In the genomic region with DNA sequence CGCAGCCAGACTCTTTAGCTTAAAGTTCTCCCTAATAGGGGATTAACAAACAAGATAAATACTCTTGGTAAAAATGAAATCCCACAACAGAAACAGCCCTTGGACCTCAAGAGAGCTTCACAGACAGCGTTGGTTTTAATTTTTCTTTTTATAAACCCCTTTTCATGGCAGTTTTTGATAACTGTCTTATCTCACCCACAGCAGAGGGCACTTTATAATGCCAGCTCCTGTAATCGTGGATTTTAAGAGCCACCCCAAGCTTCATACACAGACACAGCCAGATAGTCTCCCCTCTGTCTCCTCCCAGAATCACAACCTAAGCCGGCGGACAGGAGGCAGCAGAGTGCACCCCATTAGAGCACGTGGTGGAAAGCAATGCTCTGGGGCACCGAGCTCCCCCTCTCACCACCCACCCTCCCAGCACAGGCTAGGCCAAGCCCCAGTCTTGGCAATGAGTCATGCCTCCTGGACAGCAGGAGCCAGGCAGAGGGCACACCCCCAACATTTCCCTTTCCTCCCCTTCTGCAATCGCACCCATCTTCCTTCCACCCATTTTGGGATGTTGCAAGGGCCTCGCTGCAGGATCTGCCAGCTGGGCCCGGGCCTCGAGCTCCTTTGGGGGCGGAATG, we compare ENCODE assay signal across 8 cellular contexts. TPM values are rescaled to one million over a fixed set of nuclear protein-coding genes. Genes with fewer than 3 reads are reported as not detected.
A peak's percentile ranks its signal among the peaks of the same experiment; 100 is the strongest.
DNase-seq lines count a peak whose midpoint lies in the region; ATAC-seq, FAIRE-seq and TF ChIP-seq lines count a peak whose summit lies in the region.

No MANE protein-coding gene starts in this region.

- H3K27ac ChIP-seq in HL-60 (replicated peaks): peak overlapping the region; percentile 90
- 0 out of 2 replicates have a peak overlapping the region, but pooled peaks have one; percentile 5 for H3K27ac ChIP-seq in SU-DHL-6 (ENCODE audit: low read depth, low read length)
- peak overlapping the region; percentile 89 for H3K27ac ChIP-seq in HepG2 (ENCODE audit: extremely low read length, insufficient read depth, low read length)

- TF ChIP-seq CTCF in GM20000 (IDR thresholded peaks at IDR 0.05; ENCODE audit: extremely low read depth, missing control alignments) (peak; percentile 60), HL-60 (IDR thresholded peaks at IDR 0.05; ENCODE audit: insufficient read depth, low read length) (peak; percentile 65), SU-DHL-6 (IDR thresholded peaks at IDR 0.05; ENCODE audit: insufficient read depth, low read length, poor library complexity, severe bottlenecking) (peak; percentile 27), HepG2 (CRISPR knock-in tag; IDR thresholded peaks at IDR 0.05) (peak; percentile 80)

- H3K36me3 Mint-ChIP-seq in stimulated activated effector memory CD8-positive, alpha-beta T cell treated with anti-CD3 and anti-CD28 coated beads, Interleukin-12 subunit alpha, Interleukin-12 subunit beta, amount 100 ng/mL, for 72 hours: no peaks in the 10 kb centered on the region

- peak; percentile 50 for ATAC-seq in HepG2
- ATAC-seq in stimulated activated effector memory CD8-positive, alpha-beta T cell treated with anti-CD3 and anti-CD28 coated beads, Interleukin-12 subunit alpha, Interleukin-12 subunit beta, amount 100 ng/mL, for 72 hours: peak; percentile 35

- intact Hi-C loops in HepG2 (cut with micrococcal nuclease; ENCODE audit: unreplicated experiment): loop anchor here (1.0 to 10.0 kb wide), 7 partner anchors 67 to 873 kb away; no protein-coding TSS in a partner anchor

- peak; percentile 39 to 76; a peak in 2 of 4 replicates for TF ChIP-seq EP300 in HepG2 (IDR thresholded peaks at IDR 0.05; ENCODE audit: low read depth in 2 of 2, low read length in 2 of 2)
- peak; percentile 68 for TF ChIP-seq EP300 in HepG2 (CRISPR knock-in tag; IDR thresholded peaks at IDR 0.05; ENCODE audit: borderline replicate concordance)

- H3K9me3 ChIP-seq in SU-DHL-6 (ENCODE audit: insufficient read depth, low read length) (no peaks in the 10 kb centered on the region), HepG2 (ENCODE audit: low read length) (no peaks in the 10 kb centered on the region)

- POLR2A ChIA-PET in HepG2 (lab: Yijun Ruan, JAX): interaction anchor here (0.9 to 5.6 kb wide), 32 partner anchors 7 to 596 kb away, joined by 3 to 104 read pairs (median 5); partner anchors contain the start of genes MKKS and SLX4IP

- H3K27ac Mint-ChIP-seq in stimulated activated effector memory CD8-positive, alpha-beta T cell treated with anti-CD3 and anti-CD28 coated beads, Interleukin-12 subunit alpha, Interleukin-12 subunit beta, amount 100 ng/mL, for 72 hours: no peak overlapping the region

- peak overlapping the region; percentile 89 for H3K4me3 Mint-ChIP-seq in stimulated activated effector memory CD8-positive, alpha-beta T cell treated with anti-CD3 and anti-CD28 coated beads, Interleukin-12 subunit alpha, Interleukin-12 subunit beta, amount 100 ng/mL, for 72 hours

- CTCF ChIA-PET in HepG2 (lab: Yijun Ruan, JAX; ENCODE audit: low intra/inter-chr PET ratio, low total read pairs): no interaction called here

- H3K9me2 ChIP-seq in SU-DHL-6 (replicated peaks; ENCODE audit: insufficient read depth, low read length): no peaks in the 10 kb centered on the region

- H2AFZ ChIP-seq in SU-DHL-6 (ENCODE audit: low read depth, low read length, severe bottlenecking) (no peak overlapping the region), HepG2 (ENCODE audit: low read length) (no peak overlapping the region)

- TF ChIP-seq POLR2A in HepG2 (IDR thresholded peaks at IDR 0.05; ENCODE audit: insufficient read depth in 1 of 2, low read depth in 2 of 2, low read length in 2 of 2): peak; percentile 50 to 58; a peak in 3 of 4 replicates

- no peaks in the 10 kb centered on the region for H3K9me3 Mint-ChIP-seq in stimulated activated effector memory CD8-positive, alpha-beta T cell treated with anti-CD3 and anti-CD28 coated beads, Interleukin-12 subunit alpha, Interleukin-12 subunit beta, amount 100 ng/mL, for 72 hours

- H3K4me1 Mint-ChIP-seq in stimulated activated effector memory CD8-positive, alpha-beta T cell treated with anti-CD3 and anti-CD28 coated beads, Interleukin-12 subunit alpha, Interleukin-12 subunit beta, amount 100 ng/mL, for 72 hours: peaks cover 29% of the 10 kb centered on the region

- H3K27me3 ChIP-seq in HL-60 (ENCODE audit: insufficient read depth, poor library complexity, severe bottlenecking) (no peaks in the 10 kb centered on the region), SU-DHL-6 (ENCODE audit: low read length) (no peaks in the 10 kb centered on the region), HepG2 (ENCODE audit: control insufficient read depth in 1 of 2, insufficient read depth in 2 of 2, low read length in 2 of 2) (no peaks in the 10 kb centered on the region; a peak in 1 of 5 replicates)

- BruUV-seq in HepG2 (replicated peaks; lab: Mats Ljungman, UMichigan): TSS peak; percentile 23

- peak; percentile 92 for DNase-seq in GF-D8 (lab: John Stamatoyannopoulos, UW)
- peak; percentile 83 for DNase-seq in GM20000 (ENCODE audit: low spot score)
- peak; percentile 92 to 94 for DNase-seq in HL-60 (ENCODE audit: low read depth in 1 of 2, low spot score in 1 of 2)
- DNase-seq in dermis microvascular lymphatic vessel endothelial cell (ENCODE audit: low read depth in 2 of 2): peak; percentile 54 to 92
- peak; percentile 93 for DNase-seq in HepG2 (ENCODE audit: low spot score)
- peak in 1 of 2 donors; percentile 52 for DNase-seq in stimulated activated effector memory CD8-positive, alpha-beta T cell treated with anti-CD3 and anti-CD28 coated beads, Interleukin-12 subunit alpha, Interleukin-12 subunit beta, amount 100 ng/mL, for 72 hours (ENCODE audit: low spot score in 2 of 2)
- DNase-seq in cortex of kidney (lab: John Stamatoyannopoulos, UW): no peak

- TF ChIP-seq RAD21 in HepG2 (CRISPR knock-in tag; IDR thresholded peaks at IDR 0.05): peak; percentile 71

- peak overlapping the region; percentile 57 for H3K4me3 ChIP-seq in HL-60 (replicated peaks; ENCODE audit: insufficient read depth, low read length)
- no peak overlapping the region for H3K4me3 ChIP-seq in SU-DHL-6 (ENCODE audit: insufficient read depth, low read length, poor library complexity, severe bottlenecking)
- peak overlapping the region; percentile 85 to 94 (median 91) for H3K4me3 ChIP-seq in HepG2 (replicated peaks in 1 of 3; ENCODE audit: insufficient read depth in 1 of 3, low read depth in 2 of 3, low read length in 3 of 3)

- H3K4me2 ChIP-seq in SU-DHL-6 (ENCODE audit: low read depth, low read length, poor library complexity, severe bottlenecking): peak overlapping the region; percentile 36
- H3K4me2 ChIP-seq in HepG2 (ENCODE audit: low read depth, low read length): peak overlapping the region; percentile 96

- H3K79me2 ChIP-seq in SU-DHL-6 (ENCODE audit: insufficient read depth, low read length): no peaks in the 10 kb centered on the region
- peaks cover 74% of the 10 kb centered on the region for H3K79me2 ChIP-seq in HepG2 (ENCODE audit: insufficient read depth, low read length)

- H3K9ac ChIP-seq in SU-DHL-6 (ENCODE audit: low read length): no peak overlapping the region
- H3K9ac ChIP-seq in HepG2 (ENCODE audit: insufficient read depth, low read depth, low read length): peak overlapping the region; percentile 95

- H3K36me3 ChIP-seq in SU-DHL-6 (ENCODE audit: low read length) (no peaks in the 10 kb centered on the region), HepG2 (replicated peaks in 1 of 2; ENCODE audit: control insufficient read depth in 1 of 2, insufficient read depth in 2 of 2, low read length in 2 of 2) (peaks cover 20 to 28% of the 10 kb centered on the region in 2 experiments)

- H3F3A ChIP-seq in SU-DHL-6 (ENCODE audit: insufficient read depth): peaks cover 5% of the 10 kb centered on the region; the same call in 1 of the 2 replicates

- H3K4me1 ChIP-seq in HepG2 (ENCODE audit: insufficient read depth, low read length): peaks cover 65% of the 10 kb centered on the region

- peak; percentile 63 for FAIRE-seq in HepG2 (lab: Jason Lieb, UNC)

- H4K20me1 ChIP-seq in SU-DHL-6 (ENCODE audit: low read depth, low read length) (no peaks in the 10 kb centered on the region), HepG2 (ENCODE audit: insufficient read depth, low read length) (peaks cover 34% of the 10 kb centered on the region)

- 3% methylated on average over 12 of the region's 12 CpGs for WGBS in HepG2 (ENCODE audit: low lambda C conversion rate)

- in situ Hi-C loops in HepG2 (cut with HindIII; ENCODE audit: extremely low pct_ligation_motif_present, low pct_unique_long_range_greater_than_20kb): loop anchor here (5.0 kb wide), 2 partner anchors 536 to 871 kb away; no protein-coding TSS in a partner anchor

TF ChIP-seq in HepG2, 621 proteins besides CTCF, POLR2A, EP300 and RAD21 (continues in another document):
- TF ChIP-seq SAFB2 (CRISPR knock-in tag; IDR thresholded peaks at IDR 0.05; ENCODE audit: borderline replicate concordance, low read depth) (peak; percentile 42; the same call in 1 of the 2 replicates), HIVEP1 (CRISPR knock-in tag; IDR thresholded peaks at IDR 0.05) (no peak), PHB2 (IDR thresholded peaks at IDR 0.05; ENCODE audit: partially characterized antibody) (no peak), ZNF556 (CRISPR knock-in tag; IDR thresholded peaks at IDR 0.05; ENCODE audit: borderline replicate concordance) (no peak)

RNA-seq across cellular contexts. Expression of gene JAG1, which starts 2.5 kb away (rescaled TPM):
- total RNA-seq in dermis microvascular lymphatic vessel endothelial cell (104 and 113 TPM in 2 replicates), HepG2 (2016; rRNA removed; fragmentation: Illumina TruSeq; extraction: Trizol) (18.1 and 56.3 TPM in 2 replicates)
- 30.6 and 34.3 TPM in 2 replicates for total RNA-seq in HepG2 (2016; cell fraction: cytosol; rRNA removed; fragmentation: Illumina TruSeq; extraction: Trizol; ENCODE audit: low read depth)
- 15.5 and 55.3 TPM in 2 replicates for total RNA-seq in HepG2 (2016; cell fraction: insoluble cytoplasmic fraction; rRNA removed; fragmentation: Illumina TruSeq; extraction: Trizol)
- total RNA-seq in HepG2 (2016; cell fraction: membrane; rRNA removed; fragmentation: Illumina TruSeq; extraction: Trizol): 13.4 and 15.1 TPM in 2 replicates
- 102 and 121 TPM in 2 replicates for total RNA-seq in HepG2 (2016; cell fraction: nucleus; rRNA removed; fragmentation: Illumina TruSeq; extraction: Trizol)
- 43.0 and 47.1 TPM in 2 replicates for polyA plus RNA-seq in HepG2 (2011; rRNA removed)
- polyA plus RNA-seq in HepG2 (2011; cell fraction: cytosol; rRNA removed): 33.0 and 33.7 TPM in 2 replicates
- polyA plus RNA-seq in HepG2 (2011; cell fraction: nucleus; rRNA removed): 120 and 155 TPM in 2 replicates
- polyA plus RNA-seq in HepG2 (2012): 35.8 and 54.0 TPM in 2 replicates
- polyA plus RNA-seq in HepG2 (2016; cell fraction: cytosol; fragmentation: Illumina TruSeq; extraction: Trizol; ENCODE audit: low read depth): 0.86 and 1.3 TPM in 2 replicates
- polyA plus RNA-seq in HepG2 (2016; cell fraction: insoluble cytoplasmic fraction; fragmentation: Illumina TruSeq; extraction: Trizol; ENCODE audit: low read depth): 9.4 and 10.2 TPM in 2 replicates
- 2.2 and 3.0 TPM in 2 replicates for polyA plus RNA-seq in HepG2 (2016; cell fraction: membrane; fragmentation: Illumina TruSeq; extraction: Trizol; ENCODE audit: low read depth)
- polyA plus RNA-seq in HepG2 (2016; cell fraction: nucleus; fragmentation: Illumina TruSeq; extraction: Trizol; ENCODE audit: insufficient read depth, low read depth): 112 and 122 TPM in 2 replicates
- 8.0 and 192 TPM in 2 replicates for polyA minus RNA-seq in HepG2 (2011; rRNA and poly(A)+ RNA removed; ENCODE audit: low replicate concordance)
- 103 and 108 TPM in 2 replicates for polyA minus RNA-seq in HepG2 (2011; cell fraction: cytosol; rRNA and poly(A)+ RNA removed)
- polyA minus RNA-seq in HepG2 (2011; cell fraction: nucleus; rRNA and poly(A)+ RNA removed): 248 and 302 TPM in 2 replicates

Comparison
In these comparisons a context has a peak if more than half of its experiments do, and no peak if none do; other contexts are left out.
1. CTCF ChIP-seq: peak in every context shown above with its lines; median percentile 80 in HepG2; 65 in HL-60; 60 in GM20000; 27 in SU-DHL-6.
2. H3K27ac ChIP-seq: peak in every context shown above with its lines; median percentile 90 in HL-60; 89 in HepG2; 5 in SU-DHL-6.